In the genomic region with DNA sequence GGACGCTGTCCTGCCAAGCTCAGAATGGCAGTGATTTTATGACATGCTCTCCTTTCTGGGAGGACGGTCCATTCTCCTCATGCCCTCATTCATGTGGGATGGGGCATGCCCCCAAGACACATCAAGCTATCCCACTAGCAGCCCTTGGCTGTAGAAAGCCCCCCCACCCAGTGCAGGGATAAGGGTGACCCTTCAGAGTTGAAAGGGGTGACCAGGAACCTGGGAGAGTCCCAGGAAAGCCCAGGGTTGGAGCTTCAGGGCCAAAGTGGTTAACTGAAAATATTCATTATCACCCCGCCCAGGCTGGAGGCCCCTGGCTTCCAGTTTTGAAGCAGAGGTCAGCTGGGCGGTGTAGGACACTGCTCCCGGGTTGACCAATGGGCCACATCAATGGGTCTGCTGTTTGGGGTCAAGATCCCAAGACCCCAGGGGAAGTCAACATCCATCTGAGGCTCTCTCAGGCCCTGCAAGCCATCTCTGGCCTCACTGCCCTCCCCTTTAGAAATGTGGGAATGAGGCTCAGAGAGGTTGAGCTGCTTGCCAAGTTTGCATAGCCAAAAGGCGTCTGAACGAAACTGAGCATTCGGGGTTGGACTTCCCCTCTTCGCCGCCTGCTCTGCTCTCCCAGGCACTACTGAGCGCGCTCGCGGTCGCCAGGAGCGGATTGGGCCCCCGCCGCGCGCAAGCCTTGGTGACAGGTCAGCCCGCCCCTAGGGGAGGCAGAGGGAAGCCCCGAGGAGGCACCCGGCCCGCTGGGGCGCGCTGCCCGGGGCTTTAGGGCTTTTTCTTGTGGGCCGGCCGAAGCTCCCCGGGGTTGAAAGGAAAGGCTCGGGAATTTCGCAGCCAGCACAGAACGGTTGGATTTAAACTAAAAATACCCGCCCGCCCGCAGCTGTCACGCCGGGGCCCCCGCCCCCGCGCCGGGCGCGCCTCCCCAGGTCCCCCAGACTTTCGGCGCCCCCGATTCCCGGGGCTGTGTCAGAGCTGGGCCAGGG, we compare ENCODE assay signal across 8 cellular contexts. TPM values are rescaled to one million over a fixed set of nuclear protein-coding genes. Genes with fewer than 3 reads are reported as not detected.
DNase-seq lines count a peak whose midpoint lies in the region; ATAC-seq, FAIRE-seq and TF ChIP-seq lines count a peak whose summit lies in the region.

No MANE protein-coding gene starts in this region.

- peak; percentile 78 for ATAC-seq in GM21737 (IDR thresholded peaks at IDR 0.05; ENCODE audit: unreplicated experiment)

- H3K79me2 ChIP-seq in Karpas-422 (ENCODE audit: low read length): no peaks in the 10 kb centered on the region

- H3K4me2 ChIP-seq in Karpas-422 (ENCODE audit: low read depth, low read length, poor library complexity, severe bottlenecking): peak overlapping the region; percentile 82

- peak overlapping the region; percentile 19; the same call in 1 of the 2 replicates for H2AFZ ChIP-seq in Karpas-422 (ENCODE audit: low read length)

- no peaks in the 10 kb centered on the region for H3K9me2 ChIP-seq in Karpas-422 (replicated peaks; ENCODE audit: insufficient read depth, low read length)

- no peak overlapping the region for H3K27ac ChIP-seq in Karpas-422 (ENCODE audit: low read length)
- H3K27ac ChIP-seq in iPS-20b (ENCODE audit: low read length): no peak overlapping the region

- peak; percentile 92 for DNase-seq in GM06990 (ENCODE audit: extremely low read depth, insufficient read length)
- DNase-seq in Karpas-422: peak; percentile 88
- peak; percentile 69 to 90 (median 78) for DNase-seq in T-helper 2 cell
- peak; percentile 77 for DNase-seq in astrocyte of the hippocampus (ENCODE audit: low read depth, low spot score)
- DNase-seq in stimulated activated CD4-positive, alpha-beta T cell treated with anti-CD3 and anti-CD28 coated beads, Interleukin-12 subunit alpha, Interleukin-12 subunit beta, amount 100 ng/mL, for 48 hours (ENCODE audit: low read depth in 2 of 3, low spot score in 1 of 3): peak; percentile 72 to 87 (median 75)
- DNase-seq in RCC 7860 (ENCODE audit: low spot score): no peak

- no peak for FAIRE-seq in RCC 7860 (lab: Jason Lieb, UNC)

- TF ChIP-seq CTCF in GM06990 (IDR thresholded peaks at IDR 0.05; ENCODE audit: insufficient read depth, low read length, poor library complexity, severe bottlenecking): peak; percentile 56

- H3K36me3 ChIP-seq in GM06990 (ENCODE audit: control insufficient read depth, insufficient read depth, low read length) (peaks cover 1% of the 10 kb centered on the region), Karpas-422 (ENCODE audit: insufficient read depth, low read length) (no peaks in the 10 kb centered on the region), iPS-20b (ENCODE audit: insufficient read depth, low read depth, low read length) (no peaks in the 10 kb centered on the region)

- H3K9ac ChIP-seq in Karpas-422 (ENCODE audit: low read length) (peak overlapping the region; percentile 60), iPS-20b (ENCODE audit: low read depth, low read length) (no peak overlapping the region)

- no peaks in the 10 kb centered on the region for H3K27me3 ChIP-seq in GM06990 (replicated peaks; ENCODE audit: control insufficient read depth, insufficient read depth, low read length)
- H3K27me3 ChIP-seq in Karpas-422 (ENCODE audit: low read length): no peaks in the 10 kb centered on the region; the same call in 1 of the 2 replicates
- H3K27me3 ChIP-seq in iPS-20b (ENCODE audit: insufficient read depth, low read length): peaks cover 54% of the 10 kb centered on the region

- H3K4me1 ChIP-seq in Karpas-422 (ENCODE audit: low read length): peaks cover 50% of the 10 kb centered on the region
- H3K4me1 ChIP-seq in iPS-20b (ENCODE audit: insufficient read depth, low read length): peaks cover 2% of the 10 kb centered on the region; the same call in 1 of the 2 replicates

- H3K4me3 ChIP-seq in GM06990 (replicated peaks; ENCODE audit: low read depth, low read length) (peak overlapping the region; percentile 75), Karpas-422 (ENCODE audit: low read length) (peak overlapping the region; percentile 63), iPS-20b (ENCODE audit: low read length) (peak overlapping the region; percentile 54)

- H3K9me3 ChIP-seq in Karpas-422 (ENCODE audit: low read length) (no peaks in the 10 kb centered on the region), iPS-20b (ENCODE audit: insufficient read depth, low read depth, low read length) (no peaks in the 10 kb centered on the region)

- no peaks in the 10 kb centered on the region; the same call in 1 of the 2 replicates for H4K20me1 ChIP-seq in Karpas-422 (ENCODE audit: insufficient read depth, low read depth, low read length)

RNA-seq across cellular contexts. Expression of gene SYNE3, which starts 0.6 kb away (rescaled TPM):
- 1.8 and 3.3 TPM in 2 replicates for total RNA-seq in Karpas-422 (2014; rRNA removed; shearing (Covaris generic); ENCODE audit: low replicate concordance)

RNA-seq across cellular contexts. Expression of gene GLRX5, which starts 19.0 kb away (rescaled TPM):
- 69.7 and 74.6 TPM in 2 replicates for total RNA-seq in Karpas-422 (2014; rRNA removed; shearing (Covaris generic); ENCODE audit: low replicate concordance)
